In the genomic region with DNA sequence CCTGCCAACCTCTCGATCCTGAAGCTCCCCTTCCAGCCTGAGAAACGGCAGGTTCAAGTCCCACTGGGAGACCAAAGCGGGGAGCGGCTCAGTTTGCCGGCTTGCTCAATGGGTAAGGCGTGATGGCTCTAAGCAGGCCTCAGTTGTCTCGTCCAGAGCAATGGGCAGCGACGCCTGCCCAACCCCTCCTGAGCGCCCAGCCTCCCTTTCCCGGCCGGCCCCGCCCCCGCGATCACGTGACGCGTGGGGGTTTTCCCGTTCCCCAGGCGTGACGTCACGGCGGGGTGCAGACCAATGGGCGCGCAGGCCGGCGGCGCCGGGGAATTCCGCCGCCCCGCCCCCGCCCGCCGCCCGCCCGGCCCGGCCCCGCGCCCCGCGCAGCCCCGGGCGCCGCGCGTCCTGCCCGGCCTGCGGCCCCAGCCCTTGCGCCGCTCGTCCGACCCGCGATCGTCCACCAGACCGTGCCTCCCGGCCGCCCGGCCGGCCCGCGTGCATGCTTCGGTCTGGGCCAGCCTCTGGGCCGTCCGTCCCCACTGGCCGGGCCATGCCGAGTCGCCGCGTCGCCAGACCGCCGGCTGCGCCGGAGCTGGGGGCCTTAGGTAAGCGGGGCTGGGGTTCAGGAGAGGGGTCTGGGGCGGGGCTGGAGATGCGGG, we compare ENCODE assay signal across 1 cellular context.
TF ChIP-seq lines count a peak whose summit lies in the region.

A gene with protein sequence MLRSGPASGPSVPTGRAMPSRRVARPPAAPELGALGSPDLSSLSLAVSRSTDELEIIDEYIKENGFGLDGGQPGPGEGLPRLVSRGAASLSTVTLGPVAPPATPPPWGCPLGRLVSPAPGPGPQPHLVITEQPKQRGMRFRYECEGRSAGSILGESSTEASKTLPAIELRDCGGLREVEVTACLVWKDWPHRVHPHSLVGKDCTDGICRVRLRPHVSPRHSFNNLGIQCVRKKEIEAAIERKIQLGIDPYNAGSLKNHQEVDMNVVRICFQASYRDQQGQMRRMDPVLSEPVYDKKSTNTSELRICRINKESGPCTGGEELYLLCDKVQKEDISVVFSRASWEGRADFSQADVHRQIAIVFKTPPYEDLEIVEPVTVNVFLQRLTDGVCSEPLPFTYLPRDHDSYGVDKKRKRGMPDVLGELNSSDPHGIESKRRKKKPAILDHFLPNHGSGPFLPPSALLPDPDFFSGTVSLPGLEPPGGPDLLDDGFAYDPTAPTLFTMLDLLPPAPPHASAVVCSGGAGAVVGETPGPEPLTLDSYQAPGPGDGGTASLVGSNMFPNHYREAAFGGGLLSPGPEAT (plus strand): TSS at position 378 of the 653 bp plus-strand sequence. CDS start 116 bp downstream, at position 494.

TF ChIP-seq in GM12878, 131 proteins besides CTCF, POLR2A, EP300 and RAD21 (continued from another document and continues in another):
- TF ChIP-seq, protein P1, sequence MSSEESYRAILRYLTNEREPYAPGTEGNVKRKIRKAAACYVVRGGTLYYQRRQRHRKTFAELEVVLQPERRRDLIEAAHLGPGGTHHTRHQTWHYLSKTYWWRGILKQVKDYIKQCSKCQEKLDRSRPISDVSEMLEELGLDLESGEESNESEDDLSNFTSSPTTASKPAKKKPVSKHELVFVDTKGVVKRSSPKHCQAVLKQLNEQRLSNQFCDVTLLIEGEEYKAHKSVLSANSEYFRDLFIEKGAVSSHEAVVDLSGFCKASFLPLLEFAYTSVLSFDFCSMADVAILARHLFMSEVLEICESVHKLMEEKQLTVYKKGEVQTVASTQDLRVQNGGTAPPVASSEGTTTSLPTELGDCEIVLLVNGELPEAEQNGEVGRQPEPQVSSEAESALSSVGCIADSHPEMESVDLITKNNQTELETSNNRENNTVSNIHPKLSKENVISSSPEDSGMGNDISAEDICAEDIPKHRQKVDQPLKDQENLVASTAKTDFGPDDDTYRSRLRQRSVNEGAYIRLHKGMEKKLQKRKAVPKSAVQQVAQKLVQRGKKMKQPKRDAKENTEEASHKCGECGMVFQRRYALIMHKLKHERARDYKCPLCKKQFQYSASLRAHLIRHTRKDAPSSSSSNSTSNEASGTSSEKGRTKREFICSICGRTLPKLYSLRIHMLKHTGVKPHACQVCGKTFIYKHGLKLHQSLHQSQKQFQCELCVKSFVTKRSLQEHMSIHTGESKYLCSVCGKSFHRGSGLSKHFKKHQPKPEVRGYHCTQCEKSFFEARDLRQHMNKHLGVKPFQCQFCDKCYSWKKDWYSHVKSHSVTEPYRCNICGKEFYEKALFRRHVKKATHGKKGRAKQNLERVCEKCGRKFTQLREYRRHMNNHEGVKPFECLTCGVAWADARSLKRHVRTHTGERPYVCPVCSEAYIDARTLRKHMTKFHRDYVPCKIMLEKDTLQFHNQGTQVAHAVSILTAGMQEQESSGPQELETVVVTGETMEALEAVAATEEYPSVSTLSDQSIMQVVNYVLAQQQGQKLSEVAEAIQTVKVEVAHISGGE (CRISPR knock-in tag; IDR thresholded peaks at IDR 0.05) = peak; percentile 49
- TF ChIP-seq MYB (IDR thresholded peaks at IDR 0.05; ENCODE audit: borderline replicate concordance, low read depth, low read length) (no peak), FOXM1 (IDR thresholded peaks at IDR 0.05; ENCODE audit: low read depth, low read length) (no peak), RB1 (IDR thresholded peaks at IDR 0.05; ENCODE audit: borderline replicate concordance) (no peak), WRNIP1 (IDR thresholded peaks at IDR 0.05; ENCODE audit: borderline replicate concordance, low read depth, low read length) (no peak), ATF7 (IDR thresholded peaks at IDR 0.05; ENCODE audit: low read depth) (no peak), BACH1 (IDR thresholded peaks at IDR 0.05; ENCODE audit: borderline replicate concordance) (peak; percentile 51), ASH2L (IDR thresholded peaks at IDR 0.05; ENCODE audit: borderline replicate concordance, low read depth) (no peak), SPI1 (IDR thresholded peaks at IDR 0.05; ENCODE audit: borderline replicate concordance, insufficient read depth, low read depth, low read length) (no peak), NRF1 (conservative IDR thresholded peaks at IDR 0.05; ENCODE audit: low read depth, low read length) (no peak), PML (IDR thresholded peaks at IDR 0.05; ENCODE audit: low read length) (peak; percentile 22; the same call in 1 of the 2 replicates), NFXL1 (IDR thresholded peaks at IDR 0.05; ENCODE audit: borderline replicate concordance) (peak; percentile 63; the same call in 1 of the 2 replicates), SUZ12 (IDR thresholded peaks at IDR 0.05; ENCODE audit: unreplicated experiment) (no peak), EGR1 (IDR thresholded peaks at IDR 0.05; ENCODE audit: borderline replicate concordance in 1 of 2, low read depth in 2 of 2, low read length in 2 of 2) (peak; percentile 19 to 91), MTA2 (IDR thresholded peaks at IDR 0.05; ENCODE audit: low read depth) (0 out of 2 replicates have a peak, but pooled peaks have one; percentile 12), CEBPB (IDR thresholded peaks at IDR 0.05; ENCODE audit: borderline replicate concordance in 1 of 2, low read depth in 2 of 2, low read length in 2 of 2) (no peak), MYC (IDR thresholded peaks at IDR 0.05; ENCODE audit: insufficient read depth, insufficient read length, insufficient replicate concordance, low read length, severe bottlenecking) (no peak), FOS (IDR thresholded peaks at IDR 0.05; ENCODE audit: borderline replicate concordance, extremely low read depth, insufficient read length) (no peak), DPF2 (IDR thresholded peaks at IDR 0.05) (peak; percentile 55; the same call in 1 of the 2 replicates), GABPA (IDR thresholded peaks at IDR 0.05; ENCODE audit: low read depth) (no peak), PAX8 (IDR thresholded peaks at IDR 0.05) (no peak)
- TF ChIP-seq, protein P2, sequence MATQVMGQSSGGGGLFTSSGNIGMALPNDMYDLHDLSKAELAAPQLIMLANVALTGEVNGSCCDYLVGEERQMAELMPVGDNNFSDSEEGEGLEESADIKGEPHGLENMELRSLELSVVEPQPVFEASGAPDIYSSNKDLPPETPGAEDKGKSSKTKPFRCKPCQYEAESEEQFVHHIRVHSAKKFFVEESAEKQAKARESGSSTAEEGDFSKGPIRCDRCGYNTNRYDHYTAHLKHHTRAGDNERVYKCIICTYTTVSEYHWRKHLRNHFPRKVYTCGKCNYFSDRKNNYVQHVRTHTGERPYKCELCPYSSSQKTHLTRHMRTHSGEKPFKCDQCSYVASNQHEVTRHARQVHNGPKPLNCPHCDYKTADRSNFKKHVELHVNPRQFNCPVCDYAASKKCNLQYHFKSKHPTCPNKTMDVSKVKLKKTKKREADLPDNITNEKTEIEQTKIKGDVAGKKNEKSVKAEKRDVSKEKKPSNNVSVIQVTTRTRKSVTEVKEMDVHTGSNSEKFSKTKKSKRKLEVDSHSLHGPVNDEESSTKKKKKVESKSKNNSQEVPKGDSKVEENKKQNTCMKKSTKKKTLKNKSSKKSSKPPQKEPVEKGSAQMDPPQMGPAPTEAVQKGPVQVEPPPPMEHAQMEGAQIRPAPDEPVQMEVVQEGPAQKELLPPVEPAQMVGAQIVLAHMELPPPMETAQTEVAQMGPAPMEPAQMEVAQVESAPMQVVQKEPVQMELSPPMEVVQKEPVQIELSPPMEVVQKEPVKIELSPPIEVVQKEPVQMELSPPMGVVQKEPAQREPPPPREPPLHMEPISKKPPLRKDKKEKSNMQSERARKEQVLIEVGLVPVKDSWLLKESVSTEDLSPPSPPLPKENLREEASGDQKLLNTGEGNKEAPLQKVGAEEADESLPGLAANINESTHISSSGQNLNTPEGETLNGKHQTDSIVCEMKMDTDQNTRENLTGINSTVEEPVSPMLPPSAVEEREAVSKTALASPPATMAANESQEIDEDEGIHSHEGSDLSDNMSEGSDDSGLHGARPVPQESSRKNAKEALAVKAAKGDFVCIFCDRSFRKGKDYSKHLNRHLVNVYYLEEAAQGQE (IDR thresholded peaks at IDR 0.05; ENCODE audit: low read depth, low read length) = no peak
- TF ChIP-seq, protein P3, sequence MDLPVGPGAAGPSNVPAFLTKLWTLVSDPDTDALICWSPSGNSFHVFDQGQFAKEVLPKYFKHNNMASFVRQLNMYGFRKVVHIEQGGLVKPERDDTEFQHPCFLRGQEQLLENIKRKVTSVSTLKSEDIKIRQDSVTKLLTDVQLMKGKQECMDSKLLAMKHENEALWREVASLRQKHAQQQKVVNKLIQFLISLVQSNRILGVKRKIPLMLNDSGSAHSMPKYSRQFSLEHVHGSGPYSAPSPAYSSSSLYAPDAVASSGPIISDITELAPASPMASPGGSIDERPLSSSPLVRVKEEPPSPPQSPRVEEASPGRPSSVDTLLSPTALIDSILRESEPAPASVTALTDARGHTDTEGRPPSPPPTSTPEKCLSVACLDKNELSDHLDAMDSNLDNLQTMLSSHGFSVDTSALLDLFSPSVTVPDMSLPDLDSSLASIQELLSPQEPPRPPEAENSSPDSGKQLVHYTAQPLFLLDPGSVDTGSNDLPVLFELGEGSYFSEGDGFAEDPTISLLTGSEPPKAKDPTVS (IDR thresholded peaks at IDR 0.05; ENCODE audit: low read depth, low read length) = no peak
- TF ChIP-seq, protein P4, sequence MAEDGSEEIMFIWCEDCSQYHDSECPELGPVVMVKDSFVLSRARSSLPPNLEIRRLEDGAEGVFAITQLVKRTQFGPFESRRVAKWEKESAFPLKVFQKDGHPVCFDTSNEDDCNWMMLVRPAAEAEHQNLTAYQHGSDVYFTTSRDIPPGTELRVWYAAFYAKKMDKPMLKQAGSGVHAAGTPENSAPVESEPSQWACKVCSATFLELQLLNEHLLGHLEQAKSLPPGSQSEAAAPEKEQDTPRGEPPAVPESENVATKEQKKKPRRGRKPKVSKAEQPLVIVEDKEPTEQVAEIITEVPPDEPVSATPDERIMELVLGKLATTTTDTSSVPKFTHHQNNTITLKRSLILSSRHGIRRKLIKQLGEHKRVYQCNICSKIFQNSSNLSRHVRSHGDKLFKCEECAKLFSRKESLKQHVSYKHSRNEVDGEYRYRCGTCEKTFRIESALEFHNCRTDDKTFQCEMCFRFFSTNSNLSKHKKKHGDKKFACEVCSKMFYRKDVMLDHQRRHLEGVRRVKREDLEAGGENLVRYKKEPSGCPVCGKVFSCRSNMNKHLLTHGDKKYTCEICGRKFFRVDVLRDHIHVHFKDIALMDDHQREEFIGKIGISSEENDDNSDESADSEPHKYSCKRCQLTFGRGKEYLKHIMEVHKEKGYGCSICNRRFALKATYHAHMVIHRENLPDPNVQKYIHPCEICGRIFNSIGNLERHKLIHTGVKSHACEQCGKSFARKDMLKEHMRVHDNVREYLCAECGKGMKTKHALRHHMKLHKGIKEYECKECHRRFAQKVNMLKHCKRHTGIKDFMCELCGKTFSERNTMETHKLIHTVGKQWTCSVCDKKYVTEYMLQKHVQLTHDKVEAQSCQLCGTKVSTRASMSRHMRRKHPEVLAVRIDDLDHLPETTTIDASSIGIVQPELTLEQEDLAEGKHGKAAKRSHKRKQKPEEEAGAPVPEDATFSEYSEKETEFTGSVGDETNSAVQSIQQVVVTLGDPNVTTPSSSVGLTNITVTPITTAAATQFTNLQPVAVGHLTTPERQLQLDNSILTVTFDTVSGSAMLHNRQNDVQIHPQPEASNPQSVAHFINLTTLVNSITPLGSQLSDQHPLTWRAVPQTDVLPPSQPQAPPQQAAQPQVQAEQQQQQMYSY (CRISPR knock-in tag; IDR thresholded peaks at IDR 0.05) = no peak
- TF ChIP-seq, protein P5, sequence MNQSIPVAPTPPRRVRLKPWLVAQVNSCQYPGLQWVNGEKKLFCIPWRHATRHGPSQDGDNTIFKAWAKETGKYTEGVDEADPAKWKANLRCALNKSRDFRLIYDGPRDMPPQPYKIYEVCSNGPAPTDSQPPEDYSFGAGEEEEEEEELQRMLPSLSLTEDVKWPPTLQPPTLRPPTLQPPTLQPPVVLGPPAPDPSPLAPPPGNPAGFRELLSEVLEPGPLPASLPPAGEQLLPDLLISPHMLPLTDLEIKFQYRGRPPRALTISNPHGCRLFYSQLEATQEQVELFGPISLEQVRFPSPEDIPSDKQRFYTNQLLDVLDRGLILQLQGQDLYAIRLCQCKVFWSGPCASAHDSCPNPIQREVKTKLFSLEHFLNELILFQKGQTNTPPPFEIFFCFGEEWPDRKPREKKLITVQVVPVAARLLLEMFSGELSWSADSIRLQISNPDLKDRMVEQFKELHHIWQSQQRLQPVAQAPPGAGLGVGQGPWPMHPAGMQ (IDR thresholded peaks at IDR 0.05; ENCODE audit: borderline replicate concordance) = no peak
- TF ChIP-seq, protein P6, sequence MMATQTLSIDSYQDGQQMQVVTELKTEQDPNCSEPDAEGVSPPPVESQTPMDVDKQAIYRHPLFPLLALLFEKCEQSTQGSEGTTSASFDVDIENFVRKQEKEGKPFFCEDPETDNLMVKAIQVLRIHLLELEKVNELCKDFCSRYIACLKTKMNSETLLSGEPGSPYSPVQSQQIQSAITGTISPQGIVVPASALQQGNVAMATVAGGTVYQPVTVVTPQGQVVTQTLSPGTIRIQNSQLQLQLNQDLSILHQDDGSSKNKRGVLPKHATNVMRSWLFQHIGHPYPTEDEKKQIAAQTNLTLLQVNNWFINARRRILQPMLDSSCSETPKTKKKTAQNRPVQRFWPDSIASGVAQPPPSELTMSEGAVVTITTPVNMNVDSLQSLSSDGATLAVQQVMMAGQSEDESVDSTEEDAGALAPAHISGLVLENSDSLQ (IDR thresholded peaks at IDR 0.05) = no peak
- TF ChIP-seq, protein P7, sequence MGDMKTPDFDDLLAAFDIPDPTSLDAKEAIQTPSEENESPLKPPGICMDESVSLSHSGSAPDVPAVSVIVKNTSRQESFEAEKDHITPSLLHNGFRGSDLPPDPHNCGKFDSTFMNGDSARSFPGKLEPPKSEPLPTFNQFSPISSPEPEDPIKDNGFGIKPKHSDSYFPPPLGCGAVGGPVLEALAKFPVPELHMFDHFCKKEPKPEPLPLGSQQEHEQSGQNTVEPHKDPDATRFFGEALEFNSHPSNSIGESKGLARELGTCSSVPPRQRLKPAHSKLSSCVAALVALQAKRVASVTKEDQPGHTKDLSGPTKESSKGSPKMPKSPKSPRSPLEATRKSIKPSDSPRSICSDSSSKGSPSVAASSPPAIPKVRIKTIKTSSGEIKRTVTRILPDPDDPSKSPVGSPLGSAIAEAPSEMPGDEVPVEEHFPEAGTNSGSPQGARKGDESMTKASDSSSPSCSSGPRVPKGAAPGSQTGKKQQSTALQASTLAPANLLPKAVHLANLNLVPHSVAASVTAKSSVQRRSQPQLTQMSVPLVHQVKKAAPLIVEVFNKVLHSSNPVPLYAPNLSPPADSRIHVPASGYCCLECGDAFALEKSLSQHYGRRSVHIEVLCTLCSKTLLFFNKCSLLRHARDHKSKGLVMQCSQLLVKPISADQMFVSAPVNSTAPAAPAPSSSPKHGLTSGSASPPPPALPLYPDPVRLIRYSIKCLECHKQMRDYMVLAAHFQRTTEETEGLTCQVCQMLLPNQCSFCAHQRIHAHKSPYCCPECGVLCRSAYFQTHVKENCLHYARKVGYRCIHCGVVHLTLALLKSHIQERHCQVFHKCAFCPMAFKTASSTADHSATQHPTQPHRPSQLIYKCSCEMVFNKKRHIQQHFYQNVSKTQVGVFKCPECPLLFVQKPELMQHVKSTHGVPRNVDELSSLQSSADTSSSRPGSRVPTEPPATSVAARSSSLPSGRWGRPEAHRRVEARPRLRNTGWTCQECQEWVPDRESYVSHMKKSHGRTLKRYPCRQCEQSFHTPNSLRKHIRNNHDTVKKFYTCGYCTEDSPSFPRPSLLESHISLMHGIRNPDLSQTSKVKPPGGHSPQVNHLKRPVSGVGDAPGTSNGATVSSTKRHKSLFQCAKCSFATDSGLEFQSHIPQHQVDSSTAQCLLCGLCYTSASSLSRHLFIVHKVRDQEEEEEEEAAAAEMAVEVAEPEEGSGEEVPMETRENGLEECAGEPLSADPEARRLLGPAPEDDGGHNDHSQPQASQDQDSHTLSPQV (IDR thresholded peaks at IDR 0.05) = no peak
